Comparison of ENCODE assay signal across 10 cellular contexts in the genomic region with DNA sequence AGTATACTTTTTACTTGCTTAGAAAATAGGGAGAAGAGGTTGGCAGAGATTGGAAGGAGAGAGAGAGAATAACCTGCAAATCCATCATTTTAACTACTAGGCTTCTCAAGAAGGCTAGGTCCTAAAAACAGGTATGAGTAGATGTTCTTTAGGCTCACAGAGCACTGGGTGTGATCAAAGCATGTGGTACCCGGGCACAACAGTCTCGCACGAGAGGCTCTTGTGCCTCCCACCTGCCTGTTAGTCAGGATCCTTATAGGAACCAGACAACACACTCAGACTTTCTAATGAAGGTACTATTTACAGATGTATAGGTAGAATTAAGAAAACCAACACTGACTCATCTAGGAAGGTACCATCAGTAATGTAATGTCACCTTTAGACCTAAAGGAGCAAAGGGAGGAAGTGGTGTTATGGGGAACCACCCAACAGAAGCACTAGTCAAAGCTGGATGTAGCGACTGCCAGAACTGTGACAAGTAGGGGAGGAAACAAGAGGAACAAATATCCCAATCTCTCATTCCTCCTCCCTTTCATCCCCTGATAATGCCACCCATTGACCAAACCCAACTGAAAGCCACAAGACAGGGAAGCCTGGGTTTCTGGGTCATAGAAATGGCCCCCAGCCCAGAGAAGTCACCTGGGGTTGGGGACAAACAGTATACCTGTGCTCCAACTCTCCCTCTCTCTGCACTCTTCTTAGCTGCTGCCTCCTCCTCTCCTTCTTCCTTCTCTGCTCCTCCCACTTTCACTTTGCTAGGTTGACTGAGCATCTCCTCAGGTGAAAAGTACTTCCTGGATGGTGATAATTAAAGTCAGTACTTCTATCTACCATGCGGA. TPM values are rescaled to one million over a fixed set of nuclear protein-coding genes. Genes with fewer than 3 reads are reported as not detected.
DNase-seq lines count a peak whose midpoint lies in the region; ATAC-seq lines count a peak whose summit lies in the region.
"Had no signal": no experiment of that assay in that cellular context is flagged by ENCODE, and none has a peak within 500 bp of the region (broad histone marks: within the 10 kb centered on the region; RNA-seq: fewer than 3 reads in every experiment).

No MANE protein-coding gene starts in this region.

- H3K27ac Mint-ChIP-seq in activated CD8-positive, alpha-beta memory T cell treated with anti-CD3 and anti-CD28 coated beads, Interleukin-2, amount 10 ng/mL, durations not matched to agents 7 days and 5 days: peak overlapping the region; percentile 16
- H3K27ac Mint-ChIP-seq in stimulated activated naive CD8-positive, alpha-beta T cell treated with anti-CD3 and anti-CD28 coated beads, Interleukin-15, amount 100 ng/mL, for 72 hours: peak overlapping the region; percentile 43 to 91

- H3K4me1 Mint-ChIP-seq in activated CD8-positive, alpha-beta memory T cell treated with anti-CD3 and anti-CD28 coated beads, Interleukin-2, amount 10 ng/mL, durations not matched to agents 7 days and 5 days: peaks cover 19% of the 10 kb centered on the region
- H3K4me1 Mint-ChIP-seq in stimulated activated naive CD8-positive, alpha-beta T cell treated with anti-CD3 and anti-CD28 coated beads, Interleukin-15, amount 100 ng/mL, for 72 hours: peaks cover 22% of the 10 kb centered on the region

- H3K27me3 Mint-ChIP-seq in activated CD8-positive, alpha-beta memory T cell treated with anti-CD3 and anti-CD28 coated beads, Interleukin-2, amount 10 ng/mL, durations not matched to agents 7 days and 5 days: no peaks in the 10 kb centered on the region
- H3K27me3 Mint-ChIP-seq in stimulated activated naive CD8-positive, alpha-beta T cell treated with anti-CD3 and anti-CD28 coated beads, Interleukin-15, amount 100 ng/mL, for 72 hours: peaks cover 5% of the 10 kb centered on the region

- no peaks in the 10 kb centered on the region for H3K9me3 Mint-ChIP-seq in activated CD8-positive, alpha-beta memory T cell treated with anti-CD3 and anti-CD28 coated beads, Interleukin-2, amount 10 ng/mL, durations not matched to agents 7 days and 5 days (ENCODE audit: low read depth)
- no peaks in the 10 kb centered on the region for H3K9me3 Mint-ChIP-seq in stimulated activated naive CD8-positive, alpha-beta T cell treated with anti-CD3 and anti-CD28 coated beads, Interleukin-15, amount 100 ng/mL, for 72 hours

- no peaks in the 10 kb centered on the region for H3K36me3 Mint-ChIP-seq in activated CD8-positive, alpha-beta memory T cell treated with anti-CD3 and anti-CD28 coated beads, Interleukin-2, amount 10 ng/mL, durations not matched to agents 7 days and 5 days

- no peak overlapping the region for H3K4me3 Mint-ChIP-seq in activated CD8-positive, alpha-beta memory T cell treated with anti-CD3 and anti-CD28 coated beads, Interleukin-2, amount 10 ng/mL, durations not matched to agents 7 days and 5 days
- H3K4me3 Mint-ChIP-seq in stimulated activated naive CD8-positive, alpha-beta T cell treated with anti-CD3 and anti-CD28 coated beads, Interleukin-15, amount 100 ng/mL, for 72 hours: peak overlapping the region; percentile 46 to 53

- peak; percentile 82 for ATAC-seq in activated CD8-positive, alpha-beta memory T cell treated with anti-CD3 and anti-CD28 coated beads, Interleukin-2, amount 10 ng/mL, durations not matched to agents 7 days and 5 days
- peak; percentile 84 for ATAC-seq in HG03342 (IDR thresholded peaks at IDR 0.05; ENCODE audit: unreplicated experiment)
- ATAC-seq in stimulated activated naive CD8-positive, alpha-beta T cell treated with anti-CD3 and anti-CD28 coated beads, Interleukin-15, amount 100 ng/mL, for 72 hours: peak; percentile 99

- DNase-seq in activated CD8-positive, alpha-beta memory T cell treated with anti-CD3 and anti-CD28 coated beads, Interleukin-2, amount 10 ng/mL, durations not matched to agents 7 days and 5 days: no peak
- no peak for DNase-seq in activated CD8-positive, alpha-beta memory T cell treated with anti-CD3 and anti-CD28 coated beads, Interleukin-2, amount 50 U/mL, for 4 hours
- peak; percentile 30 for DNase-seq in activated naive CD4-positive, alpha-beta T cell treated with anti-CD3 and anti-CD28 coated beads, Interleukin-2, amount 50 U/mL, for 16 hours
- peak; percentile 21 to 53 for DNase-seq in stimulated activated naive CD8-positive, alpha-beta T cell treated with anti-CD3 and anti-CD28 coated beads, Interleukin-15, amount 100 ng/mL, for 72 hours
- no peak for DNase-seq in D341Med (ENCODE audit: low spot score)
- DNase-seq in HCEC 1CT: no peak
- DNase-seq in germinal center (ENCODE audit: low spot score): no peak
- DNase-seq: NCI-H226 had no signal

- CTCF ChIA-PET in activated CD8-positive, alpha-beta memory T cell treated with anti-CD3 and anti-CD28 coated beads, Interleukin-2, amount 10 ng/mL, durations not matched to agents 7 days and 5 days (lab: Charles Lee): interaction anchor here (1.4 kb wide), 1 partner anchor 17 kb away, joined by 4 read pairs; no protein-coding TSS in a partner anchor

RNA-seq across cellular contexts. Expression of a gene that starts 16.0 kb away (rescaled TPM):
- total RNA-seq in activated CD8-positive, alpha-beta memory T cell treated with anti-CD3 and anti-CD28 coated beads, Interleukin-2, amount 10 ng/mL, durations not matched to agents 7 days and 5 days: not detected
- total RNA-seq: mononuclear cell had no signal

RNA-seq across cellular contexts. Expression of a gene that starts 24.0 kb away (rescaled TPM):
- 10 to 100 TPM; 29.6 to 30.7 TPM for total RNA-seq in activated CD8-positive, alpha-beta memory T cell treated with anti-CD3 and anti-CD28 coated beads, Interleukin-2, amount 10 ng/mL, durations not matched to agents 7 days and 5 days

Comparison
In these comparisons a context has a peak if more than half of its experiments do, and no peak if none do; other contexts are left out.
1. DNase-seq: peak in activated naive CD4-positive, alpha-beta T cell treated with anti-CD3 and anti-CD28 coated beads, Interleukin-2, amount 50 U/mL, for 16 hours (single experiment) and stimulated activated naive CD8-positive, alpha-beta T cell treated with anti-CD3 and anti-CD28 coated beads, Interleukin-15, amount 100 ng/mL, for 72 hours (2 of 2); none in activated CD8-positive, alpha-beta memory T cell treated with anti-CD3 and anti-CD28 coated beads, Interleukin-2, amount 10 ng/mL, durations not matched to agents 7 days and 5 days (single experiment), activated CD8-positive, alpha-beta memory T cell treated with anti-CD3 and anti-CD28 coated beads, Interleukin-2, amount 50 U/mL, for 4 hours (single experiment), D341Med (single experiment), HCEC 1CT (single experiment) and germinal center (single experiment).
2. Peak in every context shown above with its lines, with median percentiles within 50 percentile points of each other: ATAC-seq.